Comparison of ENCODE assay signal across 15 cellular contexts in the genomic region with DNA sequence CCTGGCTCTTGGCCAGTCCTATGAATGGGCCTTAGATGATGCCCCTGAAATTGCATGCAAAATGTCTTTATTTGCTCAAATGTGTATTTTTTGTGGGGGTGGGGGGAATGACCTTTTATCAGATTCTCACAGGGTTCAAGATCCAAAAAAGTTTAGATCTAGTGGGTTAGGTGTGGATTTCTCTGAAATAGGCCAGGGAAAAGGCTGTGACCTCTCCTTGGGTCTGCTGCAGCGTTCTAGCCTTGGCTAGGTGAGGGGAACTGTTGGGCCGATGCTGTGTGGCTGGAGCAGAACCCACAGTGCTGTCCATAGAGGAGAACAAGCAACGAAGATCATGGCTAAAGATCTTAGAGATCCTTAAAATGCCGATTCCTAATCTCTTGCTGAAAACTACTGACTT.
"Had no signal": no experiment of that assay in that cellular context is flagged by ENCODE, and none has a peak within 500 bp of the region (broad histone marks: within the 10 kb centered on the region; RNA-seq: fewer than 3 reads in every experiment).

No MANE protein-coding gene starts in this region.

- H3K9me3 ChIP-seq: adrenal gland, body of pancreas, vagina had no signal

- H3K27ac ChIP-seq: adrenal gland, body of pancreas, SK-N-MC, vagina, VCaP had no signal

- H3K27me3 ChIP-seq: adrenal gland, body of pancreas, vagina had no signal

- H3K4me3 ChIP-seq: adrenal gland, body of pancreas, SK-N-MC, vagina had no signal

- H3K4me1 ChIP-seq: adrenal gland, body of pancreas, vagina had no signal

- ATAC-seq: body of pancreas, esophagus mucosa had no signal

- DNase-seq: activated CD4-positive, alpha-beta T cell treated with anti-CD3 and anti-CD28 coated beads for 48 hours; activated effector memory CD4-positive, alpha-beta T cell treated with anti-CD3 and anti-CD28 coated beads, Interleukin-2, amount 50 U/mL, for 16 hours; adrenal gland; body of pancreas; cerebellar nuclear complex; dermis blood vessel endothelial cell; hypothalamus; kidney glomerular epithelial cell; midbrain; stimulated activated CD4-positive, alpha-beta T cell treated with anti-CD3 and anti-CD28 coated beads, Interleukin-12 subunit alpha, Interleukin-12 subunit beta, amount 100 ng/mL, for 4 hours; T-helper 1 cell had no signal
